ENCODE assay signal across 2 cellular contexts in genomic region chr3:111581403-111582113, GRCh38.
TF ChIP-seq lines count a peak whose summit lies in the region.

No MANE protein-coding gene starts in this region.

TF ChIP-seq in SK-N-SH, 30 proteins besides CTCF, POLR2A, EP300 and RAD21 (continued from another document and continues in another):
- TF ChIP-seq USF2 (IDR thresholded peaks at IDR 0.05; ENCODE audit: borderline replicate concordance, low read depth, low read length) (no peak), RXRA (IDR thresholded peaks at IDR 0.05; ENCODE audit: borderline replicate concordance, low read depth) (peak; percentile 16; the same call in 1 of the 2 replicates), SMC3 (IDR thresholded peaks at IDR 0.05; ENCODE audit: low read depth, low read length) (no peak), EZH2phosphoT487 (IDR thresholded peaks at IDR 0.05; ENCODE audit: borderline replicate concordance, low read depth) (no peak), FOSL2 (IDR thresholded peaks at IDR 0.05; ENCODE audit: borderline replicate concordance, low read depth) (no peak; the same call in 1 of the 2 replicates), FOXM1 (IDR thresholded peaks at IDR 0.05; ENCODE audit: low read depth) (peak; percentile 89), CHD2 (IDR thresholded peaks at IDR 0.05; ENCODE audit: low read length, partially characterized antibody) (no peak), IRF3 (IDR thresholded peaks at IDR 0.05; ENCODE audit: low read depth, low read length) (no peak), REST (IDR thresholded peaks at IDR 0.05; ENCODE audit: low read depth, low read length) (no peak), USF1 (IDR thresholded peaks at IDR 0.05; ENCODE audit: borderline replicate concordance, low read depth) (no peak), RCOR1 (IDR thresholded peaks at IDR 0.05; ENCODE audit: low read length) (no peak), TAF1 (IDR thresholded peaks at IDR 0.05; ENCODE audit: borderline replicate concordance, low read depth, low read length) (no peak), RFX5 (IDR thresholded peaks at IDR 0.05; ENCODE audit: low read length) (no peak), TEAD4 (IDR thresholded peaks at IDR 0.05; ENCODE audit: borderline replicate concordance, insufficient read depth) (no peak; the same call in 1 of the 2 replicates), JUND (IDR thresholded peaks at IDR 0.05) (peak; percentile 88), MAX (IDR thresholded peaks at IDR 0.05; ENCODE audit: low read depth) (no peak), NFIC (IDR thresholded peaks at IDR 0.05; ENCODE audit: borderline replicate concordance) (peak; percentile 31; the same call in 1 of the 2 replicates), ELF1 (IDR thresholded peaks at IDR 0.05) (no peak), YY1 (IDR thresholded peaks at IDR 0.05; ENCODE audit: low read depth) (no peak), TCF12 (IDR thresholded peaks at IDR 0.05) (peak; percentile 64; the same call in 1 of the 2 replicates), SIN3A (IDR thresholded peaks at IDR 0.05; ENCODE audit: borderline replicate concordance, low read depth, low read length) (no peak), PBX3 (IDR thresholded peaks at IDR 0.05) (peak; percentile 57; the same call in 1 of the 2 replicates), GABPA (IDR thresholded peaks at IDR 0.05; ENCODE audit: low read depth) (no peak), FOXJ3 (CRISPR knock-in tag; IDR thresholded peaks at IDR 0.05) (no peak), NRF1 (IDR thresholded peaks at IDR 0.05; ENCODE audit: low read depth, low read length) (no peak)

TF ChIP-seq in SK-N-SH treated with all-trans-retinoic acid at 6 μM for 48 hours, 23 proteins besides CTCF, POLR2A, EP300 and RAD21 (continued from another document):
- no peak for TF ChIP-seq SNAI2 (CRISPR knock-in tag; IDR thresholded peaks at IDR 0.05)
- no peak for TF ChIP-seq TCF4 (CRISPR knock-in tag; IDR thresholded peaks at IDR 0.05; ENCODE audit: borderline replicate concordance)
- no peak for TF ChIP-seq PATZ1 (CRISPR knock-in tag; IDR thresholded peaks at IDR 0.05; ENCODE audit: borderline replicate concordance)
- TF ChIP-seq BACH2 (CRISPR knock-in tag; IDR thresholded peaks at IDR 0.05; ENCODE audit: borderline replicate concordance), result no peak
- TF ChIP-seq ZFP30 (CRISPR knock-in tag; IDR thresholded peaks at IDR 0.05), result no peak
- no peak for TF ChIP-seq CSRNP3 (CRISPR knock-in tag; IDR thresholded peaks at IDR 0.05)
- TF ChIP-seq POU6F1 (CRISPR knock-in tag; IDR thresholded peaks at IDR 0.05; ENCODE audit: borderline replicate concordance, low read depth), result no peak
- TF ChIP-seq OSR1 (CRISPR knock-in tag; IDR thresholded peaks at IDR 0.05), result no peak
